In genomic region chr14:106308839-106309389, GRCh38 we compare ENCODE assay signal across 8 cellular contexts.
DNase-seq lines count a peak whose midpoint lies in the region; ATAC-seq lines count a peak whose summit lies in the region.

No MANE protein-coding gene starts in this region.

- ATAC-seq in HG02642 (IDR thresholded peaks at IDR 0.05; ENCODE audit: poor library complexity, unreplicated experiment): peak; percentile 95
- ATAC-seq in activated T-cell treated with anti-CD3 and anti-CD28 coated beads, Interleukin-2, amount 50 U/mL, for 4 hours: peak; percentile 91 to 97
- no peak for ATAC-seq in sciatic nerve

- intact Hi-C loops in sciatic nerve (cut with DNase I): no loop called here

- peaks cover 97% of the 10 kb centered on the region for H3K9me3 ChIP-seq in iPS-20b (ENCODE audit: insufficient read depth, low read depth, low read length)

- no peak overlapping the region for H3K27ac ChIP-seq in iPS-20b (ENCODE audit: low read length)

- H3K4me3 Mint-ChIP-seq in activated T-cell treated with anti-CD3 and anti-CD28 coated beads, Interleukin-2, amount 50 U/mL, for 4 hours: no peak overlapping the region

- peaks cover 29% of the 10 kb centered on the region for H3K27me3 Mint-ChIP-seq in activated T-cell treated with anti-CD3 and anti-CD28 coated beads, Interleukin-2, amount 50 U/mL, for 4 hours (ENCODE audit: low read depth)

- peaks cover 4% of the 10 kb centered on the region for H3K9me3 Mint-ChIP-seq in activated T-cell treated with anti-CD3 and anti-CD28 coated beads, Interleukin-2, amount 50 U/mL, for 4 hours

- H3K4me3 ChIP-seq in iPS-20b (ENCODE audit: low read length): peak overlapping the region; percentile 36; the same call in 1 of the 2 replicates

- H3K36me3 Mint-ChIP-seq in activated T-cell treated with anti-CD3 and anti-CD28 coated beads, Interleukin-2, amount 50 U/mL, for 4 hours (ENCODE audit: insufficient read depth): no peaks in the 10 kb centered on the region

- H3K4me1 ChIP-seq in iPS-20b (ENCODE audit: insufficient read depth, low read length): no peaks in the 10 kb centered on the region

- no peaks in the 10 kb centered on the region for H3K4me1 Mint-ChIP-seq in activated T-cell treated with anti-CD3 and anti-CD28 coated beads, Interleukin-2, amount 50 U/mL, for 4 hours (ENCODE audit: low read depth)

- H3K36me3 ChIP-seq in iPS-20b (ENCODE audit: insufficient read depth, low read depth, low read length): no peaks in the 10 kb centered on the region

- no peaks in the 10 kb centered on the region for H3K27me3 ChIP-seq in iPS-20b (ENCODE audit: insufficient read depth, low read length)

- DNase-seq in NCI-H2029 (lab: John Stamatoyannopoulos, UW) (peak; percentile 26), NCI-H2029 treated with DMSO at 0.1 percent for 48 hours (lab: John Stamatoyannopoulos, UW) (no peak), NCI-H69 (lab: John Stamatoyannopoulos, UW) (peak; percentile 76), sciatic nerve (ENCODE audit: low spot score) (no peak)
- DNase-seq in activated T-cell treated with anti-CD3 and anti-CD28 coated beads, Interleukin-2, amount 50 U/mL, for 4 hours: peak; percentile 54
- DNase-seq in stimulated activated CD8-positive, alpha-beta memory T cell treated with anti-CD3 and anti-CD28 coated beads, Interleukin-2, amount 100 ng/mL, for 48 hours (ENCODE audit: low read depth in 2 of 2): peak; percentile 93 to 97

- H3K9ac ChIP-seq in iPS-20b (ENCODE audit: low read depth, low read length): no peak overlapping the region

Comparison
In these comparisons a context has a peak if more than half of its experiments do, and no peak if none do; other contexts are left out.
1. DNase-seq: peak in NCI-H2029 (single experiment), NCI-H69 (single experiment), activated T-cell treated with anti-CD3 and anti-CD28 coated beads, Interleukin-2, amount 50 U/mL, for 4 hours (single experiment) and stimulated activated CD8-positive, alpha-beta memory T cell treated with anti-CD3 and anti-CD28 coated beads, Interleukin-2, amount 100 ng/mL, for 48 hours (2 of 2); none in NCI-H2029 treated with DMSO at 0.1 percent for 48 hours (single experiment) and sciatic nerve (single experiment).